Comparison of ENCODE assay signal across 8 cellular contexts in genomic region chr1:243255791-243256512, GRCh38. TPM values are rescaled to one million over a fixed set of nuclear protein-coding genes. Genes with fewer than 3 reads are reported as not detected.
DNase-seq lines count a peak whose midpoint lies in the region; ATAC-seq and TF ChIP-seq lines count a peak whose summit lies in the region.

Gene SDCCAG8, plus strand, starts transcription at chr1:243256041. Its CDS starts 133 bp downstream, at chr1:243256174.

- no peaks in the 10 kb centered on the region for H3K9me3 ChIP-seq in ascending aorta
- H3K9me3 ChIP-seq in right cardiac atrium (ENCODE audit: control insufficient read depth, low read length) = no peaks in the 10 kb centered on the region
- no peaks in the 10 kb centered on the region for H3K9me3 ChIP-seq in uterus

- peak within 1 kb of the TSS; percentile 100 for H3K27ac Mint-ChIP-seq in T-helper 2 cell treated with Interferon-gamma antibody and Interleukin-4, amounts not matched to agents 5 μg/mL and 100 μg/mL, for 36 hours

- intact Hi-C loops in ascending aorta (cut with DNase I) = loop anchor here (5.0 to 10.0 kb wide), 6 partner anchors 51 to 1716 kb away; partner anchors contain the start of genes ADSS2, AKT3 and DESI2
- intact Hi-C loops in right cardiac atrium (cut with DNase I) = no loop called here
- intact Hi-C loops in uterus (cut with DNase I; ENCODE audit: low total_unique reads) = no loop called here

- H3K4me3 Mint-ChIP-seq in T-helper 2 cell treated with Interferon-gamma antibody and Interleukin-4, amounts not matched to agents 5 μg/mL and 100 μg/mL, for 36 hours = peak within 1 kb of the TSS; percentile 99

- DNase-seq in NCI-H1930 (lab: John Stamatoyannopoulos, UW) (peak; percentile 98), ascending aorta (ENCODE audit: low spot score in 2 of 2) (peak; percentile 98 to 100), right cardiac atrium (peak; percentile 99), pulmonary artery endothelial cell (ENCODE audit: low read depth, low spot score) (peak; percentile 100), uterus (peak; percentile 98 to 99)
- DNase-seq in T-helper 2 cell treated with Interferon-gamma antibody and Interleukin-4, amounts not matched to agents 5 μg/mL and 100 μg/mL, for 36 hours (ENCODE audit: low spot score) = peak; percentile 96

- H3K9me3 Mint-ChIP-seq in T-helper 2 cell treated with Interferon-gamma antibody and Interleukin-4, amounts not matched to agents 5 μg/mL and 100 μg/mL, for 36 hours = no peaks in the 10 kb centered on the region

- H3K36me3 Mint-ChIP-seq in T-helper 2 cell treated with Interferon-gamma antibody and Interleukin-4, amounts not matched to agents 5 μg/mL and 100 μg/mL, for 36 hours (ENCODE audit: low read depth) = peaks cover 8% of the 10 kb centered on the region

- TF ChIP-seq CTCF in ascending aorta (IDR thresholded peaks at IDR 0.05) (no peak), uterus (IDR thresholded peaks at IDR 0.05) (no peak)

- H3K36me3 ChIP-seq in ascending aorta = no peaks in the 10 kb centered on the region
- H3K36me3 ChIP-seq in uterus = no peaks in the 10 kb centered on the region

- peak; percentile 76 for ATAC-seq in GM18502 (IDR thresholded peaks at IDR 0.05; ENCODE audit: poor library complexity, unreplicated experiment)
- peak; percentile 84 for ATAC-seq in HG02970 (IDR thresholded peaks at IDR 0.05; ENCODE audit: low FRiP score, unreplicated experiment)
- ATAC-seq in right cardiac atrium = peak; percentile 96 to 97

- H3K27ac ChIP-seq in ascending aorta (peak within 1 kb of the TSS; percentile 97 to 99), right cardiac atrium (ENCODE audit: low read length) (peak within 1 kb of the TSS; percentile 99), uterus (peak within 1 kb of the TSS; percentile 91 to 96)

- TF ChIP-seq POLR2A in uterus (IDR thresholded peaks at IDR 0.05) = peak; percentile 68

- H3K4me1 Mint-ChIP-seq in T-helper 2 cell treated with Interferon-gamma antibody and Interleukin-4, amounts not matched to agents 5 μg/mL and 100 μg/mL, for 36 hours (ENCODE audit: low read depth) = peaks cover 32% of the 10 kb centered on the region

- H3K27me3 ChIP-seq in ascending aorta (no peaks in the 10 kb centered on the region), right cardiac atrium (ENCODE audit: control insufficient read depth, insufficient read depth) (no peaks in the 10 kb centered on the region), uterus (no peaks in the 10 kb centered on the region)

- no peaks in the 10 kb centered on the region for H3K27me3 Mint-ChIP-seq in T-helper 2 cell treated with Interferon-gamma antibody and Interleukin-4, amounts not matched to agents 5 μg/mL and 100 μg/mL, for 36 hours (ENCODE audit: low read depth)

- H3K4me1 ChIP-seq in ascending aorta (peaks cover 3 to 22% of the 10 kb centered on the region in 2 donors), right cardiac atrium (ENCODE audit: control insufficient read depth, insufficient read depth, low read length) (no peaks in the 10 kb centered on the region), uterus (peaks cover 0 to 6% of the 10 kb centered on the region in 2 donors)

- under 1% methylated on average over 32 of the region's 32 CpGs for WGBS in right cardiac atrium

- H3K4me3 ChIP-seq in ascending aorta (peak within 1 kb of the TSS; percentile 84 to 99), right cardiac atrium (ENCODE audit: low read length) (peak within 1 kb of the TSS; percentile 88), uterus (peak within 1 kb of the TSS; percentile 73 to 82)

RNA-seq across cellular contexts. Expression of gene SDCCAG8, which starts in this region (rescaled TPM):
- total RNA-seq in ascending aorta (97.1 TPM), right cardiac atrium (10 to 100 TPM; 22.7 to 31.7 (median 27.5) TPM), pulmonary artery endothelial cell (46.3 and 48.0 TPM in 2 replicates), uterus (10 to 100 TPM; 19.2 to 54.8 (median 49.7) TPM)
- polyA plus RNA-seq in right cardiac atrium = 16.9 TPM

Comparison
In these comparisons a context has a peak if more than half of its experiments do, and no peak if none do; other contexts are left out.
1. Peak in every context shown above with its lines: DNase-seq, ATAC-seq, H3K4me3 ChIP-seq and H3K27ac ChIP-seq.